In the genomic region with DNA sequence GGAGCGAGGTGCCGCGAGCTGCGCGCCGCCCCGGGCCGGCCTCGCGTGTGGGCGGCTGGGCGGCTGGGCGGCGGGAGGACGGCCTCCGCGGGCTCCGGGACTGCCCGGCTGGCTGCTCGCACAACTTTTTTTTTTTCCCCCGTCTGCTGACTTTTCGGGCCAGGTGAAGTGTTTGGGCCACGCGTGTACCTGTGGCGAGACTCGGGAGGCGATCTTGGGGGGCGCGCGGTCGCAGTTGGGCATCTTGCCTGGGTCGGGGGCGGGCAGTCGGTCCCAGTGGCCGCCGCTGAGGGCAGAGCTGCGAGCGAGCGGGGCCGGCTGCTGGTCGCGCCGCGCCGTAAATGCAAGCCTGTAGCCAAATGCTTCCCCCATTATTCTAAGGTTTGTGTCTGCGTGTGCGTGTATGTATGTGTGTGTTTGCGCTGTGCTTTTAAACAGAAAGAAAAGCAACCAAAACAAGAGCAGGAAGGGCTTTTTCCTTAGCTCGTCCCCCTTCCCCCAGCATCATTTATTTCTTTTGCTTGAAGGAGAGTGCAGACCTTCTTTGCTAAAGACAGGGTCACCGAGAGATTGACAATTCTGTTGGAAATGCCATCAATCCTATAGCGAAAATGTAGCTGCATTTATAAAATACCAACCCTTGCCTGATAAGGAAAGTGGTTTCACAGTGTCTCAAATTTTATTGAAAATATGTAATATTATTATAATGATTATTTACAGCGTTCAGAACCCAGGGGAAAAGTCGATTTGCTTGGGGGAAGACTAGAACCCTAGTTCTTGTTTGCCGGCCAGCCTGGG, we compare ENCODE assay signal across 8 cellular contexts.
A peak's percentile ranks its signal among the peaks of the same experiment; 100 is the strongest.
DNase-seq lines count a peak whose midpoint lies in the region; ATAC-seq and TF ChIP-seq lines count a peak whose summit lies in the region.

No MANE protein-coding gene starts in this region.

- no peak overlapping the region for H3K9ac ChIP-seq in mesenchymal stem cell (ENCODE audit: low read length)

- H2BK5ac ChIP-seq in mesenchymal stem cell (ENCODE audit: low read depth, low read length, poor library complexity, severe bottlenecking): no peak overlapping the region

- no peak overlapping the region for H3K27ac Mint-ChIP-seq in activated T-cell treated with anti-CD3 and anti-CD28 coated beads, Interleukin-2, amount 50 U/mL, for 72 hours

- intact Hi-C loops in tibial artery (cut with DNase I; ENCODE audit: low total_unique reads): loop anchor here (10.0 kb wide), 1 partner anchor 426 kb away; no protein-coding TSS in a partner anchor

- DNase-seq in activated T-cell treated with anti-CD3 and anti-CD28 coated beads, Interleukin-2, amount 50 U/mL, for 72 hours: no peak
- DNase-seq in activated T-cell treated with anti-CD3 and anti-CD28 coated beads, Interleukin-2, amount 50 U/mL, for 4 hours: no peak
- DNase-seq in cerebellar cortex (ENCODE audit: low spot score) (peak; percentile 53), mesenchymal stem cell (no peak), tibial artery (no peak)
- no peak for DNase-seq in activated effector memory CD4-positive, alpha-beta T cell treated with Interleukin-2 at 50 U/mL for 16 hours
- no peak for DNase-seq in activated CD4-positive, alpha-beta T cell treated with anti-CD3 and anti-CD28 coated beads for 4 hours

- no peak overlapping the region for H3K4ac ChIP-seq in mesenchymal stem cell (ENCODE audit: low read depth in 1 of 2, low read length in 2 of 2)

- no peak overlapping the region for H3K14ac ChIP-seq in mesenchymal stem cell (ENCODE audit: low read length in 2 of 2)

- H3K18ac ChIP-seq in mesenchymal stem cell (ENCODE audit: low read depth in 1 of 2, low read length in 2 of 2): no peak overlapping the region

- TF ChIP-seq CTCF in tibial artery (IDR thresholded peaks at IDR 0.05): no peak

- H3K4me2 ChIP-seq in mesenchymal stem cell (ENCODE audit: low read length, poor library complexity, severe bottlenecking): peak overlapping the region; percentile 97

- peak overlapping the region; percentile 40 to 67 for H3K4me3 ChIP-seq in mesenchymal stem cell (ENCODE audit: insufficient read depth in 1 of 2, low read depth in 1 of 2, low read length in 2 of 2)
- peak overlapping the region; percentile 53 to 72 for H3K4me3 ChIP-seq in tibial artery

- H3K27me3 Mint-ChIP-seq in activated T-cell treated with anti-CD3 and anti-CD28 coated beads, Interleukin-2, amount 50 U/mL, for 72 hours (ENCODE audit: low read depth): peaks cover 67% of the 10 kb centered on the region
- H3K27me3 Mint-ChIP-seq in activated T-cell treated with anti-CD3 and anti-CD28 coated beads, Interleukin-2, amount 50 U/mL, for 4 hours (ENCODE audit: low read depth): peaks cover 72% of the 10 kb centered on the region

- H4K8ac ChIP-seq in mesenchymal stem cell (ENCODE audit: low read length): no peak overlapping the region

- H3K9me3 ChIP-seq in mesenchymal stem cell (ENCODE audit: control insufficient read depth, low read length) (no peaks in the 10 kb centered on the region), tibial artery (no peaks in the 10 kb centered on the region)

- H3K27ac ChIP-seq in mesenchymal stem cell (ENCODE audit: low read length, poor library complexity, severe bottlenecking) (no peak overlapping the region), tibial artery (no peak overlapping the region)

- under 1% methylated on average over 39 of the region's 54 CpGs for WGBS in mesenchymal stem cell

- H3K4me1 ChIP-seq in mesenchymal stem cell (ENCODE audit: control insufficient read depth, insufficient read depth, low read depth, low read length) (peaks cover 33% of the 10 kb centered on the region), tibial artery (peaks cover 0 to 42% (median 38%) of the 10 kb centered on the region in 4 donors)

- H3K4me3 Mint-ChIP-seq in activated T-cell treated with anti-CD3 and anti-CD28 coated beads, Interleukin-2, amount 50 U/mL, for 72 hours: peak overlapping the region; percentile 90 to 96
- H3K4me3 Mint-ChIP-seq in activated T-cell treated with anti-CD3 and anti-CD28 coated beads, Interleukin-2, amount 50 U/mL, for 4 hours: no peak overlapping the region

- H2AFZ ChIP-seq in mesenchymal stem cell (ENCODE audit: low read depth, low read length): no peak overlapping the region

- H2BK12ac ChIP-seq in mesenchymal stem cell (ENCODE audit: low read length in 2 of 2): no peak overlapping the region

- no peak overlapping the region for H2BK15ac ChIP-seq in mesenchymal stem cell (ENCODE audit: low read depth, poor library complexity, severe bottlenecking)

- peaks cover 33% of the 10 kb centered on the region for H3K4me1 Mint-ChIP-seq in activated T-cell treated with anti-CD3 and anti-CD28 coated beads, Interleukin-2, amount 50 U/mL, for 72 hours (ENCODE audit: low read depth)
- peaks cover 22% of the 10 kb centered on the region for H3K4me1 Mint-ChIP-seq in activated T-cell treated with anti-CD3 and anti-CD28 coated beads, Interleukin-2, amount 50 U/mL, for 4 hours (ENCODE audit: low read depth)

- H4K91ac ChIP-seq in mesenchymal stem cell (ENCODE audit: low read length): no peak overlapping the region

- H3K79me1 ChIP-seq in mesenchymal stem cell (replicated peaks; ENCODE audit: low read length, poor library complexity, severe bottlenecking): no peaks in the 10 kb centered on the region

- no peak overlapping the region for H3K23ac ChIP-seq in mesenchymal stem cell (ENCODE audit: low read length in 2 of 2)

- H2AK5ac ChIP-seq in mesenchymal stem cell (ENCODE audit: low read length, severe bottlenecking): no peak overlapping the region

- peaks cover 5 to 8% of the 10 kb centered on the region in 2 donors for H3K36me3 Mint-ChIP-seq in activated T-cell treated with anti-CD3 and anti-CD28 coated beads, Interleukin-2, amount 50 U/mL, for 72 hours (ENCODE audit: insufficient read depth in 2 of 2)
- H3K36me3 Mint-ChIP-seq in activated T-cell treated with anti-CD3 and anti-CD28 coated beads, Interleukin-2, amount 50 U/mL, for 4 hours (ENCODE audit: insufficient read depth): no peaks in the 10 kb centered on the region

- H2BK120ac ChIP-seq in mesenchymal stem cell (ENCODE audit: low read depth, low read length): no peak overlapping the region

- no peak for ATAC-seq in activated T-cell treated with anti-CD3 and anti-CD28 coated beads, Interleukin-2, amount 50 U/mL, for 72 hours (replicated peaks in 1 of 2)
- no peak for ATAC-seq in activated T-cell treated with anti-CD3 and anti-CD28 coated beads, Interleukin-2, amount 50 U/mL, for 4 hours
- no peak for ATAC-seq in HG02571 (IDR thresholded peaks at IDR 0.05; ENCODE audit: unreplicated experiment)

- H3K36me3 ChIP-seq in mesenchymal stem cell (ENCODE audit: control insufficient read depth in 1 of 2, insufficient read depth in 2 of 2, low read depth in 1 of 2, low read length in 2 of 2) (no peaks in the 10 kb centered on the region), tibial artery (no peaks in the 10 kb centered on the region)

- H3K9me3 Mint-ChIP-seq in activated T-cell treated with anti-CD3 and anti-CD28 coated beads, Interleukin-2, amount 50 U/mL, for 72 hours: no peaks in the 10 kb centered on the region
- no peaks in the 10 kb centered on the region for H3K9me3 Mint-ChIP-seq in activated T-cell treated with anti-CD3 and anti-CD28 coated beads, Interleukin-2, amount 50 U/mL, for 4 hours

- peaks cover 70 to 72% of the 10 kb centered on the region in 2 experiments for H3K27me3 ChIP-seq in mesenchymal stem cell (ENCODE audit: control insufficient read depth in 1 of 2, insufficient read depth in 1 of 2, low read length in 2 of 2)
- peaks cover 0 to 88% of the 10 kb centered on the region in 2 donors for H3K27me3 ChIP-seq in tibial artery
